In genomic region chr7:26959290-26959689, GRCh38 we compare ENCODE assay signal across 30 cellular contexts.
DNase-seq lines count a peak whose midpoint lies in the region; ATAC-seq and TF ChIP-seq lines count a peak whose summit lies in the region.
"Had no signal": no experiment of that assay in that cellular context is flagged by ENCODE, and none has a peak within 500 bp of the region (broad histone marks: within the 10 kb centered on the region; RNA-seq: fewer than 3 reads in every experiment).

No MANE protein-coding gene starts in this region.

- in situ Hi-C loops in astrocyte of the spinal cord (cut with HindIII; ENCODE audit: low sequenced_read_pairs) = no loop called here

- intact Hi-C loops in ovary (cut with DNase I) = no loop called here

- H2BK12ac ChIP-seq in mesenchymal stem cell (ENCODE audit: low read length in 2 of 2) = no peak overlapping the region

- H2BK15ac ChIP-seq in mesenchymal stem cell (ENCODE audit: low read depth, poor library complexity, severe bottlenecking) = no peak overlapping the region

- H3K4me1 ChIP-seq in BLaER1 (peaks cover 63% of the 10 kb centered on the region), mesenchymal stem cell (ENCODE audit: control insufficient read depth, insufficient read depth, low read depth, low read length) (no peaks in the 10 kb centered on the region), ovary (ENCODE audit: insufficient read depth) (no peaks in the 10 kb centered on the region)
- H3K4me1 ChIP-seq: colonic mucosa, esophagus muscularis mucosa, tibial artery had no signal

- TF ChIP-seq CTCF in astrocyte of the spinal cord (IDR thresholded peaks at IDR 0.05; ENCODE audit: low read depth, low read length) (no peak), ovary (IDR thresholded peaks at IDR 0.05) (no peak)

- WGBS in mesenchymal stem cell = 92% methylated on average over 3 of the region's 3 CpGs
- WGBS in ovary, 3 donors = 79 to 98% (median 95%) methylated on average over 3 of the region's 3 CpGs

- H3K9me3 ChIP-seq in BLaER1 (peaks cover 24% of the 10 kb centered on the region), MG63 (no peaks in the 10 kb centered on the region), mesenchymal stem cell (ENCODE audit: control insufficient read depth, low read length) (no peaks in the 10 kb centered on the region), ovary (no peaks in the 10 kb centered on the region)
- H3K9me3 ChIP-seq: colonic mucosa, esophagus muscularis mucosa, gastroesophageal sphincter, left lung, tibial artery had no signal

- H3K4me3 ChIP-seq in BLaER1 = no peak overlapping the region
- H3K4me3 ChIP-seq in MG63 = no peak overlapping the region
- H3K4me3 ChIP-seq in astrocyte of the spinal cord (ENCODE audit: low read depth, low read length) = no peak overlapping the region
- no peak overlapping the region for H3K4me3 ChIP-seq in mesenchymal stem cell (ENCODE audit: insufficient read depth in 1 of 2, low read depth in 1 of 2, low read length in 2 of 2)
- no peak overlapping the region for H3K4me3 ChIP-seq in ovary
- H3K4me3 ChIP-seq: cardiac muscle cell, colonic mucosa, esophagus muscularis mucosa, gastroesophageal sphincter, left lung, tibial artery had no signal

- no peak overlapping the region for H4K91ac ChIP-seq in mesenchymal stem cell (ENCODE audit: low read length)

- no peak overlapping the region for H2BK5ac ChIP-seq in mesenchymal stem cell (ENCODE audit: low read depth, low read length, poor library complexity, severe bottlenecking)

- H3K79me1 ChIP-seq in mesenchymal stem cell (replicated peaks; ENCODE audit: low read length, poor library complexity, severe bottlenecking) = no peaks in the 10 kb centered on the region

- no peak overlapping the region for H2AFZ ChIP-seq in mesenchymal stem cell (ENCODE audit: low read depth, low read length)

- H3K23ac ChIP-seq in mesenchymal stem cell (ENCODE audit: low read length in 2 of 2) = no peak overlapping the region

- no peak overlapping the region for H4K8ac ChIP-seq in mesenchymal stem cell (ENCODE audit: low read length)

- TF ChIP-seq EP300 in ovary (IDR thresholded peaks at IDR 0.05) = no peak

- H3K27me3 ChIP-seq in BLaER1 = no peaks in the 10 kb centered on the region
- no peaks in the 10 kb centered on the region for H3K27me3 ChIP-seq in MG63
- no peaks in the 10 kb centered on the region for H3K27me3 ChIP-seq in mesenchymal stem cell (ENCODE audit: control insufficient read depth in 1 of 2, insufficient read depth in 1 of 2, low read length in 2 of 2)
- no peaks in the 10 kb centered on the region for H3K27me3 ChIP-seq in ovary
- H3K27me3 ChIP-seq: colonic mucosa, esophagus muscularis mucosa, gastroesophageal sphincter, left lung, tibial artery had no signal

- no peak overlapping the region for H3K14ac ChIP-seq in mesenchymal stem cell (ENCODE audit: low read length in 2 of 2)

- no peak overlapping the region for H3K18ac ChIP-seq in mesenchymal stem cell (ENCODE audit: low read depth in 1 of 2, low read length in 2 of 2)

- no peaks in the 10 kb centered on the region for H4K20me1 ChIP-seq in BLaER1

- DNase-seq in MG63 = peak; percentile 5
- peak; percentile 17 for DNase-seq in astrocyte of the spinal cord (ENCODE audit: low read depth, low spot score)
- no peak for DNase-seq in mesenchymal stem cell
- no peak for DNase-seq in ovary
- no peak for DNase-seq in NCI-H510A treated with DMSO at 0.1 percent for 48 hours (lab: John Stamatoyannopoulos, UW)
- DNase-seq in HT-29 (ENCODE audit: low spot score) = no peak
- DNase-seq: activated CD4-positive, alpha-beta T cell treated with anti-CD3 and anti-CD28 coated beads, Interleukin-2, amount 50 U/mL, for 48 hours; activated CD8-positive, alpha-beta memory T cell treated with anti-CD3 and anti-CD28 coated beads, Interleukin-2, amount 50 U/mL, for 4 hours; activated naive CD4-positive, alpha-beta T cell treated with anti-CD3 and anti-CD28 coated beads, Interleukin-2, amount 50 U/mL, for 16 hours; amniotic stem cell; C1 segment of cervical spinal cord; colonic mucosa; COR-L47; effector CD8-positive, alpha-beta T cell; H7; left lung; naive B cell; NCI-H1105 treated with DMSO at 0.1 percent for 48 hours; NCI-H1930; NCI-H526 treated with DMSO at 0.1 percent for 48 hours; retina; stimulated activated CD4-positive, alpha-beta T cell treated with anti-CD3 and anti-CD28 coated beads, Interleukin-2, amount 100 ng/mL, for 24 hours; T-cell; tibial artery had no signal

- no peak overlapping the region for H3K4ac ChIP-seq in mesenchymal stem cell (ENCODE audit: low read depth in 1 of 2, low read length in 2 of 2)

- H3K36me3 ChIP-seq in BLaER1 (no peaks in the 10 kb centered on the region), MG63 (no peaks in the 10 kb centered on the region), mesenchymal stem cell (ENCODE audit: control insufficient read depth in 1 of 2, insufficient read depth in 2 of 2, low read depth in 1 of 2, low read length in 2 of 2) (no peaks in the 10 kb centered on the region), ovary (no peaks in the 10 kb centered on the region)
- H3K36me3 ChIP-seq: cardiac muscle cell, colonic mucosa, esophagus muscularis mucosa, gastroesophageal sphincter, left lung, tibial artery had no signal

- no peak overlapping the region for H3K9ac ChIP-seq in BLaER1
- H3K9ac ChIP-seq in mesenchymal stem cell (ENCODE audit: low read length) = peak overlapping the region; percentile 51

- TF ChIP-seq POLR2A in ovary (IDR thresholded peaks at IDR 0.05) = no peak

- H3K27ac ChIP-seq in BLaER1 (peak overlapping the region; percentile 40; the same call in 1 of the 2 replicates), mesenchymal stem cell (ENCODE audit: low read length, poor library complexity, severe bottlenecking) (no peak overlapping the region), ovary (no peak overlapping the region)
- H3K27ac ChIP-seq: cardiac muscle cell, colonic mucosa, esophagus muscularis mucosa, gastroesophageal sphincter, left lung, tibial artery had no signal

- ATAC-seq in GM18867 (IDR thresholded peaks at IDR 0.05; ENCODE audit: unreplicated experiment) = no peak
- ATAC-seq: activated CD4-positive, CD25-positive, alpha-beta regulatory T cell treated with anti-CD3 and anti-CD28 coated beads, Interleukin-2, amount 50 U/mL, for 24 hours; gastroesophageal sphincter; left lung; T-cell had no signal

- H3K4me2 ChIP-seq in BLaER1 (peak overlapping the region; percentile 38), mesenchymal stem cell (ENCODE audit: low read length, poor library complexity, severe bottlenecking) (no peak overlapping the region)

- no peak overlapping the region for H2AK5ac ChIP-seq in mesenchymal stem cell (ENCODE audit: low read length, severe bottlenecking)

- no peak overlapping the region for H2BK120ac ChIP-seq in mesenchymal stem cell (ENCODE audit: low read depth, low read length)

Comparison
In these comparisons a context has a peak if more than half of its experiments do, and no peak if none do; other contexts are left out.
1. DNase-seq: peak in MG63 (single experiment) and astrocyte of the spinal cord (single experiment); none in mesenchymal stem cell (single experiment), ovary (0 of 5), NCI-H510A treated with DMSO at 0.1 percent for 48 hours (single experiment) and HT-29 (single experiment).